ENCODE assay signal across 8 cellular contexts in the genomic region with DNA sequence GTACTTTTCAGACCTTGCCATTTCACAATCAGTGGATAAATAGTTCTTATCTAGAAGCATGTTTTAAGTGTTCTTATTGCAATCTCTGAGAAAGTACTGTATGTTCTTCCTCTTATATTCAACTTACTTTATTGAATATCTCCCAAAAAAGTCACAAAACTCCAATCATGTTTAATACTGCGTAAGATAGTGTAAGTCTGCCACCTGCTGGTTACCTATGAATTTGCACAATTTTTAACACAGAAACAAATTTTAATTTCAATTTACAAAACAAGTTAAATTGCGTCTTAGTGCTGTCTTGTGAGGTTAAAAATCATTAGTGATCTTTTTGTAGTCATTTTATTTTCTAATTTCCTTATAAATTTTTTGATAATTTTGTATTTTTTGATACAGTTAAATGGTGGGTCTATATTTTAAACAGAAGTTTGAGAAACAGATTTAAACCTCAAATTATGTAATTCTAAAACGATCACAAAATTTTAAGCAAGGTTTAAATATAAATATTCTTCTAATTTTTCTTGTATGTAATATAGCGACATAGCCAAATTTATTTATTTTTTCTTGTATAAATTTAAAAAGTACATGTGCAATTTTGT.
A peak's percentile ranks its signal among the peaks of the same experiment; 100 is the strongest.
DNase-seq lines count a peak whose midpoint lies in the region; ATAC-seq and TF ChIP-seq lines count a peak whose summit lies in the region.

No MANE protein-coding gene starts in this region.

- peak; percentile 47 for DNase-seq in NCI-H2171 treated with DMSO at 0.1 percent for 48 hours (lab: John Stamatoyannopoulos, UW)
- DNase-seq in NCI-H2171 (lab: John Stamatoyannopoulos, UW): no peak
- DNase-seq in NCI-H187 (lab: John Stamatoyannopoulos, UW): peak; percentile 6 to 9
- peak; percentile 53 for DNase-seq in choroid plexus epithelial cell (ENCODE audit: low read depth)
- no peak for DNase-seq in NCI-H226

- H3K36me3 Mint-ChIP-seq in nephron (ENCODE audit: low read depth): no peaks in the 10 kb centered on the region
- no peaks in the 10 kb centered on the region for H3K36me3 Mint-ChIP-seq in stimulated activated memory B cell treated with anti-CD40 and anti-IgM and Interleukin-4, amounts not matched to agents 10 μg/mL and 1 μg/mL and 100 μg/mL, for 72 hours

- H3K9me3 Mint-ChIP-seq in nephron: peaks cover 7% of the 10 kb centered on the region
- H3K9me3 Mint-ChIP-seq in stimulated activated memory B cell treated with anti-CD40 and anti-IgM and Interleukin-4, amounts not matched to agents 10 μg/mL and 1 μg/mL and 100 μg/mL, for 72 hours: no peaks in the 10 kb centered on the region

- peak; percentile 70 for TF ChIP-seq CTCF in choroid plexus epithelial cell (conservative IDR thresholded peaks at IDR 0.05; ENCODE audit: low read depth, low read length)
- peak; percentile 59 to 75 (median 61) for TF ChIP-seq CTCF in nephron (IDR thresholded peaks at IDR 0.05; ENCODE audit: unreplicated experiment in 3 of 3)

- no peaks in the 10 kb centered on the region for H3K4me1 Mint-ChIP-seq in nephron
- no peaks in the 10 kb centered on the region for H3K4me1 Mint-ChIP-seq in stimulated activated memory B cell treated with anti-CD40 and anti-IgM and Interleukin-4, amounts not matched to agents 10 μg/mL and 1 μg/mL and 100 μg/mL, for 72 hours

- no peak overlapping the region for H3K27ac Mint-ChIP-seq in nephron
- no peak overlapping the region for H3K27ac Mint-ChIP-seq in stimulated activated memory B cell treated with anti-CD40 and anti-IgM and Interleukin-4, amounts not matched to agents 10 μg/mL and 1 μg/mL and 100 μg/mL, for 72 hours

- ATAC-seq in GM18870 (IDR thresholded peaks at IDR 0.05; ENCODE audit: unreplicated experiment): no peak
- ATAC-seq in stimulated activated memory B cell treated with anti-CD40 and anti-IgM and Interleukin-4, amounts not matched to agents 10 μg/mL and 1 μg/mL and 100 μg/mL, for 72 hours: no peak

- no peak overlapping the region for H3K4me3 ChIP-seq in choroid plexus epithelial cell (ENCODE audit: low read depth, low read length)

- H3K27me3 Mint-ChIP-seq in nephron (ENCODE audit: low read depth): no peaks in the 10 kb centered on the region
- no peaks in the 10 kb centered on the region for H3K27me3 Mint-ChIP-seq in stimulated activated memory B cell treated with anti-CD40 and anti-IgM and Interleukin-4, amounts not matched to agents 10 μg/mL and 1 μg/mL and 100 μg/mL, for 72 hours

- H3K4me3 Mint-ChIP-seq in nephron: no peak overlapping the region
- no peak overlapping the region for H3K4me3 Mint-ChIP-seq in stimulated activated memory B cell treated with anti-CD40 and anti-IgM and Interleukin-4, amounts not matched to agents 10 μg/mL and 1 μg/mL and 100 μg/mL, for 72 hours

Comparison
In these comparisons a context has a peak if more than half of its experiments do, and no peak if none do; other contexts are left out.
1. DNase-seq: peak in NCI-H2171 treated with DMSO at 0.1 percent for 48 hours (single experiment), NCI-H187 (2 of 2) and choroid plexus epithelial cell (single experiment); none in NCI-H2171 (single experiment) and NCI-H226 (single experiment).